Comparison of ENCODE assay signal across 16 cellular contexts in genomic region chr16:17366299-17366961, GRCh38.
DNase-seq lines count a peak whose midpoint lies in the region; ATAC-seq and TF ChIP-seq lines count a peak whose summit lies in the region.
"Had no signal": no experiment of that assay in that cellular context is flagged by ENCODE, and none has a peak within 500 bp of the region (broad histone marks: within the 10 kb centered on the region; RNA-seq: fewer than 3 reads in every experiment).

No MANE protein-coding gene starts in this region.

- in situ Hi-C loops in G401 (cut with HindIII; ENCODE audit: low sequenced_read_pairs), result no loop called here

- peak overlapping the region; percentile 19 for H3K27ac ChIP-seq in lower lobe of right lung
- H3K27ac ChIP-seq: epithelial cell of prostate had no signal

- peaks cover 99% of the 10 kb centered on the region for H3K4me1 Mint-ChIP-seq in stimulated activated naive CD8-positive, alpha-beta T cell treated with anti-CD3 and anti-CD28 coated beads, Interleukin-15, Interleukin-2, amounts not matched to agents 100 ng/mL and 50 ng/mL, for 24 hours (ENCODE audit: low read depth)
- H3K4me1 Mint-ChIP-seq in activated B cell treated with CpG ODN at 0.5 μM for 24 hours, result peaks cover 98% of the 10 kb centered on the region

- CTCF ChIA-PET in activated B cell treated with CpG ODN at 0.5 μM for 24 hours (lab: Charles Lee), result interaction anchor here (0.7 to 2.4 kb wide), 5 partner anchors 9 to 213 kb away, joined by 3 to 9 read pairs (median 3); no protein-coding TSS in a partner anchor

- no peak overlapping the region for H3K4me3 ChIP-seq in lower lobe of right lung
- H3K4me3 ChIP-seq: HAP-1 had no signal

- peaks cover 69% of the 10 kb centered on the region for H3K4me1 ChIP-seq in lower lobe of right lung
- H3K4me1 ChIP-seq: HAP-1 had no signal

- no peak for ATAC-seq in stimulated activated naive CD8-positive, alpha-beta T cell treated with anti-CD3 and anti-CD28 coated beads, Interleukin-15, Interleukin-2, amounts not matched to agents 100 U/mL and 50 U/mL, for 24 hours
- ATAC-seq in activated B cell treated with CpG ODN at 0.5 μM for 24 hours (ENCODE audit: low read depth) (no peak), lower lobe of right lung (no peak)
- ATAC-seq: activated CD4-positive, CD25-positive, alpha-beta regulatory T cell treated with anti-CD3 and anti-CD28 coated beads, Interleukin-2, amount 50 U/mL, for 24 hours had no signal

- H3K36me3 Mint-ChIP-seq in stimulated activated naive CD8-positive, alpha-beta T cell treated with anti-CD3 and anti-CD28 coated beads, Interleukin-15, Interleukin-2, amounts not matched to agents 100 ng/mL and 50 ng/mL, for 24 hours (ENCODE audit: low read depth), result no peaks in the 10 kb centered on the region
- no peaks in the 10 kb centered on the region for H3K36me3 Mint-ChIP-seq in activated B cell treated with CpG ODN at 0.5 μM for 24 hours (ENCODE audit: low read depth)

- no peaks in the 10 kb centered on the region for H3K9me3 ChIP-seq in lower lobe of right lung
- H3K9me3 ChIP-seq: HAP-1 had no signal

- no peak for DNase-seq in stimulated activated naive CD8-positive, alpha-beta T cell treated with anti-CD3 and anti-CD28 coated beads, Interleukin-15, Interleukin-2, amounts not matched to agents 100 U/mL and 50 U/mL, for 24 hours
- no peak for DNase-seq in activated B cell treated with CpG ODN at 0.5 μM for 24 hours
- no peak for DNase-seq in lower lobe of right lung
- DNase-seq in activated effector memory CD4-positive, alpha-beta T cell treated with anti-CD3 and anti-CD28 coated beads, Interleukin-2, amount 50 U/mL, for 16 hours, result no peak
- DNase-seq in inferior parietal cortex (ENCODE audit: extremely low spot score), result no peak
- no peak for DNase-seq in NCI-H524 treated with DMSO at 0.1 percent for 48 hours (lab: John Stamatoyannopoulos, UW)
- no peak for DNase-seq in G401 (ENCODE audit: low spot score)
- DNase-seq: activated T-cell treated with anti-CD3 and anti-CD28 coated beads, Interleukin-2, amount 50 U/mL, for 48 hours; aorta; NCI-H1694; NCI-H345; NK-92 treated with Interleukin-12 subunit alpha and Interleukin-12 subunit beta, amount 100 ng/mL, for 24 hours had no signal

- TF ChIP-seq CTCF in activated B cell treated with CpG ODN at 0.5 μM for 24 hours (IDR thresholded peaks at IDR 0.05) (no peak), lower lobe of right lung (IDR thresholded peaks at IDR 0.05) (no peak)

- H3K27me3 Mint-ChIP-seq in stimulated activated naive CD8-positive, alpha-beta T cell treated with anti-CD3 and anti-CD28 coated beads, Interleukin-15, Interleukin-2, amounts not matched to agents 100 ng/mL and 50 ng/mL, for 24 hours, result no peaks in the 10 kb centered on the region
- H3K27me3 Mint-ChIP-seq in activated B cell treated with CpG ODN at 0.5 μM for 24 hours, result no peaks in the 10 kb centered on the region

- H3K4me3 Mint-ChIP-seq in stimulated activated naive CD8-positive, alpha-beta T cell treated with anti-CD3 and anti-CD28 coated beads, Interleukin-15, Interleukin-2, amounts not matched to agents 100 ng/mL and 50 ng/mL, for 24 hours, result no peak overlapping the region
- no peak overlapping the region for H3K4me3 Mint-ChIP-seq in activated B cell treated with CpG ODN at 0.5 μM for 24 hours

- peaks cover 6% of the 10 kb centered on the region for H3K9me3 Mint-ChIP-seq in stimulated activated naive CD8-positive, alpha-beta T cell treated with anti-CD3 and anti-CD28 coated beads, Interleukin-15, Interleukin-2, amounts not matched to agents 100 ng/mL and 50 ng/mL, for 24 hours
- H3K9me3 Mint-ChIP-seq in activated B cell treated with CpG ODN at 0.5 μM for 24 hours, result peaks cover 1% of the 10 kb centered on the region

- H3K36me3 ChIP-seq in lower lobe of right lung, result no peaks in the 10 kb centered on the region
- H3K36me3 ChIP-seq: HAP-1 had no signal

- peak overlapping the region; percentile 84 for H3K27ac Mint-ChIP-seq in stimulated activated naive CD8-positive, alpha-beta T cell treated with anti-CD3 and anti-CD28 coated beads, Interleukin-15, Interleukin-2, amounts not matched to agents 100 ng/mL and 50 ng/mL, for 24 hours
- peak overlapping the region; percentile 95 for H3K27ac Mint-ChIP-seq in activated B cell treated with CpG ODN at 0.5 μM for 24 hours

- POLR2A ChIA-PET in activated B cell treated with CpG ODN at 0.5 μM for 24 hours (lab: Charles Lee), result interaction anchor here (0.5 to 2.3 kb wide), 10 partner anchors 11 to 376 kb away, joined by 4 to 26 read pairs (median 4); no protein-coding TSS in a partner anchor

- H3K27me3 ChIP-seq in lower lobe of right lung (ENCODE audit: low read depth), result no peaks in the 10 kb centered on the region

- intact Hi-C loops in activated B cell treated with CpG ODN at 0.5 μM for 24 hours (cut with micrococcal nuclease) (no loop called here), lower lobe of right lung (cut with DNase I) (no loop called here)
